1 cellular context compared by ENCODE assay signal in genomic region chr4:21512351-21512750, GRCh38.
TF ChIP-seq lines count a peak whose summit lies in the region.

No MANE protein-coding gene starts in this region.

TF ChIP-seq in HCT116, 20 proteins besides CTCF, POLR2A, EP300 and RAD21 (continued from another document):
- no peak for TF ChIP-seq ZBTB33 (IDR thresholded peaks at IDR 0.05; ENCODE audit: extremely low read depth, insufficient replicate concordance, low read length)
- no peak for TF ChIP-seq EZH2 (IDR thresholded peaks at IDR 0.05)
- no peak for TF ChIP-seq EGR1 (IDR thresholded peaks at IDR 0.05; ENCODE audit: low read depth)
- no peak for TF ChIP-seq SIN3A (IDR thresholded peaks at IDR 0.05; ENCODE audit: low read depth)
- no peak for TF ChIP-seq REST (IDR thresholded peaks at IDR 0.05; ENCODE audit: low read depth)
- TF ChIP-seq ZFX (IDR thresholded peaks at IDR 0.05) = no peak
- TF ChIP-seq JUND (IDR thresholded peaks at IDR 0.05) = no peak
- TF ChIP-seq TCF7L2 (IDR thresholded peaks at IDR 0.05; ENCODE audit: borderline replicate concordance, extremely low read depth, insufficient read depth, insufficient read length) = no peak
- TF ChIP-seq SRF (IDR thresholded peaks at IDR 0.05; ENCODE audit: low read depth) = no peak
